ENCODE assay signal across 13 cellular contexts in the genomic region with DNA sequence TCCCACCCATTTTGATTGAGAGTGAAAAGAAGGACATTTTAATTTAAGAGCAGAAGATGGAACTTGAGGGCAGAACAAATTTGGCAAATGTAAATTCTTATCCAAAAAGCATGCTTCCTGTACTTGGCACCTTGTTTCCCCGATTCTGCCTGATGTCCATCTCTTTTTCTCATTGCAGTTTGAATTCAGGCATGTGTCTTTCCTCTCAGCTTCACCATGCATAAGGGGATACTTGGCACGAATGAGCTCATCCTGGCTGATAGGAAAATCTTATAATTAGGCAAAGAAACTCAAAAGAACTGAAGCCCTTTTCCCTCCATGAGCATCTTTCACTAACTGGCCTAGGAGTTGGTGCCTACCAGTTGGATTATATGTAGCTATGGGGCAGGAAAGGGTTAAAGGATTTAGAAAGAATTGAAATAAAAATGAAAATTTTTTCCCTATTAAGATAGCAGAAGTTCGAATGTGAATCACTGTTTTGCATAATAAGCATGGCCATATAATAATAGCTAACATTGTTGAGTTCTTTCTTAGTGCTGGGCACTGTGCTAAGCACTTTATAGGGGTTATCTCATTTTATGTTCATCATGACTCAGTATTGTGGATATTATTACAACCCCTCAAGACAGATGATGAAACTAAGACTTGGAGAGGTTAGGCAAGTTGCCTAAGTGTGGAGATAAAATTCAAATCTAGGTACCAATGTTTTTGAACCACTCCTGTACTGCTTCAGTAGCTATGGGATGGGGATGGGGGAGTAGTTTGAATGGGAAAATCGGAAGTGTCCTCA.
DNase-seq lines count a peak whose midpoint lies in the region; ATAC-seq and TF ChIP-seq lines count a peak whose summit lies in the region.
"Had no signal": no experiment of that assay in that cellular context is flagged by ENCODE, and none has a peak within 500 bp of the region (broad histone marks: within the 10 kb centered on the region; RNA-seq: fewer than 3 reads in every experiment).

No MANE protein-coding gene starts in this region.

- DNase-seq in GM23248, result peak; percentile 69
- peak; percentile 71 to 83 for DNase-seq in foreskin fibroblast
- DNase-seq in substantia nigra (lab: John Stamatoyannopoulos, UW), result no peak
- DNase-seq in upper lobe of right lung, result no peak
- no peak for DNase-seq in epidermal melanocyte (ENCODE audit: insufficient read length, low spot score)
- no peak for DNase-seq in stimulated activated CD4-positive, alpha-beta T cell treated with anti-CD3 and anti-CD28 coated beads, Interleukin-4, amount 100 ng/mL, for 24 hours
- DNase-seq: activated CD8-positive, alpha-beta T cell treated with anti-CD3 and anti-CD28 coated beads, Interleukin-2, amount 10 ng/mL, durations not matched to agents 7 days and 5 days; effector memory CD4-positive, alpha-beta T cell; heart right ventricle; stimulated activated CD4-positive, alpha-beta T cell treated with anti-CD3 and anti-CD28 coated beads, Interleukin-2, amount 100 ng/mL, for 24 hours; trophoblast cell had no signal

- H3K27me3 ChIP-seq in GM23248 (replicated peaks; ENCODE audit: insufficient read depth) (no peaks in the 10 kb centered on the region), upper lobe of right lung (no peaks in the 10 kb centered on the region)
- H3K27me3 ChIP-seq: heart right ventricle had no signal

- no peaks in the 10 kb centered on the region for H3K9me2 ChIP-seq in GM23248 (ENCODE audit: insufficient read depth)

- no peak for TF ChIP-seq CTCF in foreskin fibroblast (IDR thresholded peaks at IDR 0.05; ENCODE audit: low read depth, low read length)
- TF ChIP-seq CTCF in upper lobe of right lung (IDR thresholded peaks at IDR 0.05), result no peak

- WGBS in GM23248 (ENCODE audit: low coverage in 1 of 2, low lambda C conversion rate in 2 of 2, missing lambda C conversion rate in 2 of 2), 2 experiments, result 60 to 65% methylated on average over 4 of the region's 4 CpGs

- H3K36me3 ChIP-seq in GM23248 (ENCODE audit: low read depth) (no peaks in the 10 kb centered on the region), upper lobe of right lung (no peaks in the 10 kb centered on the region)
- H3K36me3 ChIP-seq: heart right ventricle had no signal

- peaks cover 21% of the 10 kb centered on the region for H3F3A ChIP-seq in GM23248 (ENCODE audit: insufficient read depth)

- intact Hi-C loops in upper lobe of right lung (cut with DNase I), result no loop called here

- in situ Hi-C loops in GM23248 (cut with MboI), result no loop called here

- no peaks in the 10 kb centered on the region for H4K20me1 ChIP-seq in GM23248 (ENCODE audit: insufficient read depth)

- H3K9me3 ChIP-seq in GM23248 (ENCODE audit: low read depth), result no peaks in the 10 kb centered on the region
- H3K9me3 ChIP-seq in upper lobe of right lung, result no peaks in the 10 kb centered on the region
- H3K9me3 ChIP-seq: heart right ventricle had no signal

- H3K4me3 ChIP-seq in GM23248 (peak overlapping the region; percentile 27; the same call in 1 of the 2 replicates), foreskin fibroblast (ENCODE audit: low read depth in 1 of 2, low read length in 2 of 2) (no peak overlapping the region), upper lobe of right lung (no peak overlapping the region)
- H3K4me3 ChIP-seq: heart right ventricle, K562 had no signal

- no peaks in the 10 kb centered on the region for H3K79me2 ChIP-seq in GM23248 (ENCODE audit: insufficient read depth)

- no peak for ATAC-seq in upper lobe of right lung
- ATAC-seq: activated CD8-positive, alpha-beta T cell treated with anti-CD3 and anti-CD28 coated beads, Interleukin-2, amount 10 ng/mL, durations not matched to agents 7 days and 5 days; K562 had no signal

- H3K27ac ChIP-seq in GM23248, result peak overlapping the region; percentile 28
- peak overlapping the region; percentile 96 for H3K27ac ChIP-seq in angular gyrus (ENCODE audit: low read depth, low read length)
- H3K27ac ChIP-seq in substantia nigra (ENCODE audit: low read depth, low read length, poor library complexity, severe bottlenecking), result peak overlapping the region; percentile 90
- H3K27ac ChIP-seq in upper lobe of right lung, result no peak overlapping the region

- no peak overlapping the region for H2AFZ ChIP-seq in GM23248

- H3K9ac ChIP-seq in GM23248, result 0 out of 2 replicates have a peak overlapping the region, but pooled peaks have one; percentile 12

- H3K4me2 ChIP-seq in GM23248 (ENCODE audit: unreplicated experiment), result peak overlapping the region; percentile 48

- H3K4me1 ChIP-seq in GM23248 (ENCODE audit: insufficient read depth) (peaks cover 20% of the 10 kb centered on the region), upper lobe of right lung (no peaks in the 10 kb centered on the region)

Comparison
In these comparisons a context has a peak if more than half of its experiments do, and no peak if none do; other contexts are left out.
1. DNase-seq: peak in GM23248 (single experiment) and foreskin fibroblast (2 of 2); none in substantia nigra (0 of 49), upper lobe of right lung (single experiment), epidermal melanocyte (single experiment) and stimulated activated CD4-positive, alpha-beta T cell treated with anti-CD3 and anti-CD28 coated beads, Interleukin-4, amount 100 ng/mL, for 24 hours (single experiment).